Comparison of ENCODE assay signal across 8 cellular contexts in the genomic region with DNA sequence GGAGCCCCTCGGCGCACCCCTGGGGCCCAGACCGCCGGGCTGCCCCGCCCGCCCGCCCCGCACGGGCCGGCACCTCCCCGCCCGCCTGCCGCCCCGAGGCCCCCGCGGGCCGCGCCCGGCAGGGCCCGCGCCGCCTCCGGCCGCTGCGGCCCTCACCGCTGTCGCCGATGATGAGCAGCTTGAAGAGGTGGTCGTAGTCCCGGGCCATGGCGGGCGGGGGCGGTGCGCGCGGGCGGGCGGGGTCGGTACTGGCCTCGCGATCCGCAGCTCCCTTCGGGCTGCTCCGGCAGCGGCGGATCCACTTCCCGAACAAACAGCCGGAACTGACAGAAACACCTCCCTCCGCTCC. TPM values are rescaled to one million over a fixed set of nuclear protein-coding genes. Genes with fewer than 3 reads are reported as not detected.
A peak's percentile ranks its signal among the peaks of the same experiment; 100 is the strongest.
DNase-seq lines count a peak whose midpoint lies in the region; ATAC-seq, FAIRE-seq and TF ChIP-seq lines count a peak whose summit lies in the region.

RAB35 (minus strand) TSS at position 311 of the 349 bp plus-strand sequence; CDS start at position 208, 103 bp downstream.

- H2BK15ac ChIP-seq in H1 (ENCODE audit: low read length), result no peak within 1 kb of the TSS; the same call in none of the 2 replicates

- H2BK20ac ChIP-seq in H1 (ENCODE audit: low read length), result no peak within 1 kb of the TSS

- TF ChIP-seq RAD21 in H1 (IDR thresholded peaks at IDR 0.05 in 1 of 2, conservative IDR thresholded peaks at IDR 0.05 in 1 of 2; ENCODE audit: low read depth in 2 of 2, low read length in 2 of 2), result no peak

- H2BK120ac ChIP-seq in H1 (replicated peaks; ENCODE audit: low read depth, low read length), result peak within 1 kb of the TSS; percentile 48

- POLR2A ChIA-PET in H1 (lab: Charles Lee; ENCODE audit: partially characterized antibody), result interaction anchor here (0.6 to 16.6 kb wide), 17 partner anchors 9 to 1966 kb away, joined by 3 to 266 read pairs (median 5); partner anchors contain the start of genes GCN1, RNU4-1, RNU4-2 and RPLP0

- peak within 1 kb of the TSS; percentile 96 for H4K5ac ChIP-seq in H1 (ENCODE audit: insufficient read length, low read depth, low read length)

- H3K27me3 ChIP-seq in H1 (replicated peaks in 1 of 4; ENCODE audit: control insufficient read depth in 3 of 4, extremely low read depth in 1 of 4, insufficient read depth in 3 of 4, low read length in 3 of 4) (no peaks in the 10 kb centered on the region), muscle layer of duodenum (ENCODE audit: low read depth, low read length) (no peaks in the 10 kb centered on the region)

- no peaks in the 10 kb centered on the region for H3K9me3 ChIP-seq in H1 (ENCODE audit: insufficient read depth in 2 of 2, low read depth in 1 of 2, low read length in 1 of 2)
- H3K9me3 ChIP-seq in muscle layer of duodenum (ENCODE audit: control insufficient read depth in 1 of 2, low read length in 2 of 2), result no peaks in the 10 kb centered on the region

- peaks cover 21% of the 10 kb centered on the region for H3K79me1 ChIP-seq in H1 (ENCODE audit: low read depth, low read length)

- H3K4me1 ChIP-seq in H1 (replicated peaks in 1 of 4; ENCODE audit: control insufficient read depth in 3 of 4, insufficient read depth in 4 of 4, low read length in 3 of 4), result peaks cover 5 to 14% (median 9%) of the 10 kb centered on the region in 4 experiments; a peak in 6 of 7 replicates
- peaks cover 20 to 45% of the 10 kb centered on the region in 2 donors for H3K4me1 ChIP-seq in muscle layer of duodenum (ENCODE audit: control insufficient read depth in 1 of 2, insufficient read depth in 2 of 2, low read length in 2 of 2)

- H2BK5ac ChIP-seq in H1 (ENCODE audit: low read depth, low read length), result peak within 1 kb of the TSS; percentile 90

- peak within 1 kb of the TSS; percentile 87 for H4K8ac ChIP-seq in H1 (ENCODE audit: extremely low read depth, insufficient read depth, low read length)

- peak within 1 kb of the TSS; percentile 75 to 90 for H3K4me2 ChIP-seq in H1 (ENCODE audit: insufficient read depth in 1 of 2, low read depth in 2 of 2, low read length in 2 of 2)

- H3K4me3 ChIP-seq in NB4 (ENCODE audit: low read depth, low read length), result peak within 1 kb of the TSS; percentile 84
- peak within 1 kb of the TSS; percentile 63 to 93 (median 89) for H3K4me3 ChIP-seq in H1 (ENCODE audit: extremely low read depth in 1 of 4, insufficient read depth in 2 of 4, low read depth in 3 of 4, low read length in 4 of 4)
- H3K4me3 ChIP-seq in muscle layer of duodenum (ENCODE audit: low read depth in 1 of 2, low read length in 2 of 2), result peak within 1 kb of the TSS; percentile 81 to 97

- H3K36me3 ChIP-seq in H1 (ENCODE audit: control insufficient read depth in 2 of 4, insufficient read depth in 4 of 4, low read length in 3 of 4), result peaks cover 0 to 4% (median 2%) of the 10 kb centered on the region in 4 experiments; a peak in 2 of 8 replicates
- no peaks in the 10 kb centered on the region for H3K36me3 ChIP-seq in muscle layer of duodenum (ENCODE audit: control insufficient read depth in 1 of 2, insufficient read depth in 2 of 2, low read length in 2 of 2)

- no peak within 1 kb of the TSS for H3K14ac ChIP-seq in H1 (ENCODE audit: insufficient read length)

- H4K20me1 ChIP-seq in H1 (replicated peaks in 1 of 2; ENCODE audit: control insufficient read depth in 1 of 2, insufficient read depth in 2 of 2, low read length in 2 of 2), result peaks cover 3 to 6% of the 10 kb centered on the region in 2 experiments

- no peak within 1 kb of the TSS for H2AFZ ChIP-seq in H1 (ENCODE audit: low read length)

- no peak within 1 kb of the TSS; the same call in 1 of the 2 replicates for H2AK5ac ChIP-seq in H1 (ENCODE audit: low read depth, low read length)

- peak within 1 kb of the TSS; percentile 94; the same call in 1 of the 2 replicates for H2BK12ac ChIP-seq in H1 (ENCODE audit: low read depth, low read length)

- H3K56ac ChIP-seq in H1 (replicated peaks; ENCODE audit: insufficient read length, low read depth, low read length), result peak within 1 kb of the TSS; percentile 60

- peak within 1 kb of the TSS; percentile 93 for H3K18ac ChIP-seq in H1 (ENCODE audit: extremely low read depth, low read length)

- peak within 1 kb of the TSS; percentile 83 for H4K91ac ChIP-seq in H1 (replicated peaks; ENCODE audit: insufficient read length, low read length)

- CTCF ChIA-PET in H1 (lab: Charles Lee; ENCODE audit: partially characterized antibody), result interaction anchor here (1.0 to 3.6 kb wide), 7 partner anchors 9 to 149 kb away, joined by 3 to 12 read pairs (median 4); partner anchors contain the start of gene PXN

- H3K23ac ChIP-seq in H1 (ENCODE audit: insufficient read length), result no peak within 1 kb of the TSS

- peaks cover 9% of the 10 kb centered on the region for H3K23me2 ChIP-seq in H1 (ENCODE audit: low read depth, low read length)

- H3K9ac ChIP-seq in H1 (replicated peaks in 1 of 4; ENCODE audit: extremely low read depth in 1 of 4, low read depth in 3 of 4, low read length in 3 of 4), result peak within 1 kb of the TSS; percentile 68 to 77 (median 72)

- H3K79me2 ChIP-seq in H1 (ENCODE audit: control insufficient read depth in 1 of 2, insufficient read depth in 2 of 2, low read length in 2 of 2), result peaks cover 0 to 49% of the 10 kb centered on the region in 2 experiments; a peak in 3 of 4 replicates

- peak in 1 of 2 experiments; percentile 24; a peak in 1 of 3 replicates for TF ChIP-seq EP300 in H1 (IDR thresholded peaks at IDR 0.05; ENCODE audit: borderline replicate concordance in 1 of 2, low read depth in 2 of 2, low read length in 2 of 2)

- WGBS in H1 (ENCODE audit: extremely low coverage in 1 of 2, insufficient coverage in 1 of 2, insufficient read length in 1 of 2, insufficient replicate concordance in 2 of 2, low coverage in 1 of 2, low lambda C conversion rate in 2 of 2, missing lambda C conversion rate in 1 of 2), 2 experiments, result 0% methylated on average over 3 of the region's 49 CpGs; no CpG with 5 or more reads in 1 of the 2 experiments

- H3K4ac ChIP-seq in H1 (replicated peaks; ENCODE audit: insufficient read length, low read depth, low read length), result peak within 1 kb of the TSS; percentile 90

- no peak for FAIRE-seq in H1 (lab: Jason Lieb, UNC)

- ATAC-seq in GM18502 (IDR thresholded peaks at IDR 0.05; ENCODE audit: poor library complexity, unreplicated experiment), result peak; percentile 9
- no peak for ATAC-seq in HG02588 (IDR thresholded peaks at IDR 0.05; ENCODE audit: unreplicated experiment)

- no peak within 1 kb of the TSS; the same call in 1 of the 2 replicates for H3K27ac ChIP-seq in H1 (ENCODE audit: low read depth, low read length)
- peak within 1 kb of the TSS; percentile 79 for H3K27ac ChIP-seq in muscle layer of duodenum (ENCODE audit: low read length)

- TF ChIP-seq CTCF in NB4 (IDR thresholded peaks at IDR 0.05; ENCODE audit: low read depth, low read length) (no peak), H1 (IDR thresholded peaks at IDR 0.05; ENCODE audit: control extremely low read depth in 1 of 3, insufficient read depth in 1 of 3, low read depth in 1 of 3, low read length in 3 of 3) (no peak)

- no peak for TF ChIP-seq POLR2A in NB4 (IDR thresholded peaks at IDR 0.05; ENCODE audit: extremely low read depth, insufficient read length)
- TF ChIP-seq POLR2A in H1 (IDR thresholded peaks at IDR 0.05; ENCODE audit: control extremely low read depth in 1 of 2, low read depth in 2 of 2, low read length in 2 of 2), result no peak

- DNase-seq in NB4 (ENCODE audit: low read depth) (no peak), H1 (ENCODE audit: low read depth in 1 of 2, low spot score in 2 of 2) (no peak), AG08396 (ENCODE audit: low spot score) (no peak), pons (ENCODE audit: low spot score) (no peak)
- no peak for DNase-seq in activated CD4-positive, CD25-positive, alpha-beta regulatory T cell (lab: John Stamatoyannopoulos, UW)

TF ChIP-seq in H1, 55 proteins besides CTCF, POLR2A, EP300 and RAD21:
- TF ChIP-seq SAP30 (IDR thresholded peaks at IDR 0.05; ENCODE audit: insufficient read depth, insufficient replicate concordance, low read length) (no peak), GABPA (IDR thresholded peaks at IDR 0.05; ENCODE audit: borderline replicate concordance, insufficient read depth, low read length) (no peak), EGR1 (IDR thresholded peaks at IDR 0.05; ENCODE audit: borderline replicate concordance, low read depth, low read length) (peak; percentile 47; the same call in 1 of the 2 replicates), KDM4A (IDR thresholded peaks at IDR 0.05; ENCODE audit: low read depth, low read length, severe bottlenecking) (peak; percentile 34)

RNA-seq across cellular contexts. Expression of gene RAB35, which starts in this region (rescaled TPM):
- total RNA-seq in H1 (2021; fragmentation: NEBNext Ultra II Directional; extraction: Animal tissue kit (Norgen Biotek cat#: 25700)), result 39.0 and 45.7 TPM in 2 replicates
- 33.4 and 45.8 TPM in 2 replicates for polyA plus RNA-seq in H1 (2011; rRNA removed)
- 29.0 TPM for polyA plus RNA-seq in H1 (2011; cell fraction: cytosol; rRNA removed)
- polyA plus RNA-seq in H1 (2011; cell fraction: nucleus; rRNA removed), result 37.5 TPM
- polyA plus RNA-seq in H1 (2012, experiment 1 of 2), result 35.9 to 43.8 TPM (median 40.9 TPM) in 4 replicates
- polyA plus RNA-seq in H1 (2012, experiment 2 of 2), result 38.3 TPM
- 27.7 TPM for polyA plus RNA-seq in H1 (2013, experiment 1 of 2)
- polyA plus RNA-seq in H1 (2013, experiment 2 of 2), result 29.3 TPM
- polyA minus RNA-seq in H1 (2011; rRNA and poly(A)+ RNA removed), result 34.0 and 46.0 TPM in 2 replicates
- 16.2 TPM for polyA minus RNA-seq in H1 (2011; cell fraction: cytosol; rRNA and poly(A)+ RNA removed)
- polyA minus RNA-seq in H1 (2011; cell fraction: nucleus; rRNA and poly(A)+ RNA removed), result 12.0 TPM
